Comparison of ENCODE assay signal across 10 cellular contexts in the genomic region with DNA sequence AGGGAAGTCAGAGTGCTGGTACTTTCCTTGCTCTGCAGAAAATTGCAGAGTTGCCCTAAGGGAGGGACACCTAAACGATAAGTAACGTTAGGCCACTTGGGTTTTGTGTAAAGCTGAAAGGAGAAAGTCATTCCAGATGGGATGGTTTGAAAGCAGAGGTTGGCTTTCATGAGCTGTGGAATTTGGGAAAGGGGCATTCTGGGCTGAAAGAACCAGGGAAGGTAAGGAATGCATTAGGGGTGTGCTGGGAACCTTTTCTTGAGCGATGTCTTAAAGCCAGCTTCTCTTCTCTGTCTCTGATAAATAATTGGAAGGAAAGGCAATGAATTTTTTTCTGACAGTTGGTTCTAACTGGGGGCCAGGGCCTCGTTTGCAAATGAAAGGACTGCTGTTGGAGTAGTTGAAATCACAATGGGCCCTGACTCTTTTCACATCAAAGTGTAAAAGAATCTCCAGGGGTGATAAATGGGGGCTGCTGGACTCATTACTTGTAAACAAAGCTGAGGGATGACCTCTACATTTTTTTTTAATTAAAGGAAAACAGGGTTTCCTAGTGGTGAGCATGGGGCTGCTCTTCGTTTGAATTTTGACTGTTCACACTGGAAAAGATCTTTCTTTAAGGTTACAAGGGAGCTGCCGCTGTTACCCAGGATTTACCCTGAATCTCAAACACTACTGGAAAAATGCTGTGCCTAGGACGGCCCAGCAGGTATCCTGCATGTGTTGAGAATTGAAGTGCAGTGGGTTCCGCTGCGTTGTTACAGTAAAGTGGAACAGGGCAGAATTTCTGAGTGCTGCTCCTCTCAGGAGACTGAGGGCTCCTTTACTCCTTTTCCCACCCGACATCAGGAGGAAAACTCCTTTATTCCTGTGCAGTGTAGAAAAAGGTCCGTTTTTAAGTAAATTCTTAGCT. TPM values are rescaled to one million over a fixed set of nuclear protein-coding genes. Genes with fewer than 3 reads are reported as not detected.
DNase-seq lines count a peak whose midpoint lies in the region; ATAC-seq and TF ChIP-seq lines count a peak whose summit lies in the region.
"Had no signal": no experiment of that assay in that cellular context is flagged by ENCODE, and none has a peak within 500 bp of the region (broad histone marks: within the 10 kb centered on the region; RNA-seq: fewer than 3 reads in every experiment).

No MANE protein-coding gene starts in this region.

- DNase-seq in NCI-H510A treated with DMSO at 0.1 percent for 48 hours (lab: John Stamatoyannopoulos, UW) (peak; percentile 44), NCI-H510A (lab: John Stamatoyannopoulos, UW) (no peak), T-helper 17 cell (no peak), iPS DF 6.9 (ENCODE audit: low read depth, low spot score) (peak; percentile 89), PC-3 (no peak)
- no peak for DNase-seq in central memory CD4-positive, alpha-beta T cell
- no peak for DNase-seq in effector memory CD4-positive, alpha-beta T cell
- DNase-seq: GDM1, NCI-H2029 had no signal

- H3K9me3 ChIP-seq in T-helper 17 cell (ENCODE audit: control insufficient read depth, low read length, poor library complexity, severe bottlenecking) = no peaks in the 10 kb centered on the region
- no peaks in the 10 kb centered on the region for H3K9me3 ChIP-seq in iPS DF 6.9 (ENCODE audit: control insufficient read depth, insufficient read depth, low read length)
- H3K9me3 ChIP-seq in thymus (ENCODE audit: control insufficient read depth) = no peaks in the 10 kb centered on the region
- H3K9me3 ChIP-seq in PC-3 (ENCODE audit: low read length) = no peaks in the 10 kb centered on the region
- no peaks in the 10 kb centered on the region for H3K9me3 ChIP-seq in effector memory CD4-positive, alpha-beta T cell (ENCODE audit: control insufficient read depth, low read length)

- no peaks in the 10 kb centered on the region for H4K20me1 ChIP-seq in PC-3 (ENCODE audit: low read length)

- H3K9ac ChIP-seq in PC-3 (ENCODE audit: low read length) = no peak overlapping the region

- H3K79me2 ChIP-seq in PC-3 (ENCODE audit: low read length) = no peaks in the 10 kb centered on the region

- H3K27ac ChIP-seq in iPS DF 6.9 (ENCODE audit: low read length) (peak overlapping the region; percentile 95), thymus (ENCODE audit: low read depth) (peak overlapping the region; percentile 8), PC-3 (ENCODE audit: low read length) (no peak overlapping the region)
- H3K27ac ChIP-seq in effector memory CD4-positive, alpha-beta T cell (ENCODE audit: insufficient read depth, low read length, poor library complexity, severe bottlenecking) = no peak overlapping the region

- no peaks in the 10 kb centered on the region for H3K27me3 Mint-ChIP-seq in T-helper 17 cell

- H3K36me3 ChIP-seq in iPS DF 6.9 (ENCODE audit: control insufficient read depth, insufficient read depth, low read length) (no peaks in the 10 kb centered on the region), thymus (ENCODE audit: control insufficient read depth, insufficient read depth) (no peaks in the 10 kb centered on the region), PC-3 (ENCODE audit: low read depth, low read length) (no peaks in the 10 kb centered on the region)
- peaks cover 5% of the 10 kb centered on the region for H3K36me3 ChIP-seq in effector memory CD4-positive, alpha-beta T cell (ENCODE audit: control insufficient read depth, insufficient read depth, low read length)

- peaks cover 10% of the 10 kb centered on the region for H3K4me1 ChIP-seq in iPS DF 6.9 (ENCODE audit: control insufficient read depth, insufficient read depth, low read length)
- peaks cover 20% of the 10 kb centered on the region for H3K4me1 ChIP-seq in thymus (ENCODE audit: control insufficient read depth, insufficient read depth, low read length)
- peaks cover 21% of the 10 kb centered on the region for H3K4me1 ChIP-seq in PC-3 (ENCODE audit: insufficient read depth, low read length)
- no peaks in the 10 kb centered on the region for H3K4me1 ChIP-seq in effector memory CD4-positive, alpha-beta T cell (ENCODE audit: control insufficient read depth, insufficient read depth, low read length, poor library complexity, severe bottlenecking)

- H3K27me3 ChIP-seq in iPS DF 6.9 (ENCODE audit: control insufficient read depth, insufficient read depth, low read length) (no peaks in the 10 kb centered on the region), thymus (ENCODE audit: control insufficient read depth, insufficient read depth) (no peaks in the 10 kb centered on the region), PC-3 (ENCODE audit: low read length) (no peaks in the 10 kb centered on the region)
- H3K27me3 ChIP-seq in effector memory CD4-positive, alpha-beta T cell (replicated peaks; ENCODE audit: control insufficient read depth, insufficient read depth, low read length, poor library complexity, severe bottlenecking) = no peaks in the 10 kb centered on the region

- no TSS peak for BruUV-seq in PC-3 (replicated peaks; lab: Mats Ljungman, UMichigan)

- no peak overlapping the region for H3K4me3 ChIP-seq in iPS DF 6.9 (ENCODE audit: low read length)
- H3K4me3 ChIP-seq in thymus (ENCODE audit: low read length) = no peak overlapping the region
- H3K4me3 ChIP-seq in PC-3 (ENCODE audit: low read length) = no peak overlapping the region
- H3K4me3 ChIP-seq in effector memory CD4-positive, alpha-beta T cell (ENCODE audit: insufficient read depth, low read depth, low read length, poor library complexity, severe bottlenecking) = no peak overlapping the region

- no peak for TF ChIP-seq CTCF in PC-3 (conservative IDR thresholded peaks at IDR 0.05; ENCODE audit: low read depth, low read length)

- H3K27ac Mint-ChIP-seq in T-helper 17 cell = peak overlapping the region; percentile 1

- no peak overlapping the region for H3K4me3 Mint-ChIP-seq in T-helper 17 cell

- CTCF ChIA-PET in PC-3 (lab: Charles Lee) = no interaction called here

- ATAC-seq in T-helper 17 cell (no peak), PC-3 (no peak)

- peaks cover 31% of the 10 kb centered on the region for H3K4me1 Mint-ChIP-seq in T-helper 17 cell

- peaks cover 8% of the 10 kb centered on the region for H3F3A ChIP-seq in PC-3 (ENCODE audit: low read length, unreplicated experiment)

- no peak overlapping the region for H2AFZ ChIP-seq in PC-3 (ENCODE audit: low read length)

- no peak overlapping the region for H3K4me2 ChIP-seq in PC-3 (ENCODE audit: low read length)

- intact Hi-C loops in PC-3 (cut with micrococcal nuclease) = no loop called here

- WGBS in iPS DF 6.9 (ENCODE audit: insufficient coverage, insufficient read length) = no CpG with 5 or more reads among the region's 11 CpGs
- 66% methylated on average over 11 of the region's 11 CpGs for WGBS in thymus

- peaks cover 5% of the 10 kb centered on the region for H3K36me3 Mint-ChIP-seq in T-helper 17 cell (ENCODE audit: low read depth)

- no peaks in the 10 kb centered on the region for H3K9me2 ChIP-seq in PC-3 (replicated peaks; ENCODE audit: low read length)

- POLR2A ChIA-PET in PC-3 (lab: Charles Lee; ENCODE audit: unreplicated experiment) = interaction anchor here (0.6 kb wide), 2 partner anchors 37 to 540 kb away, joined by 3 to 5 read pairs; no protein-coding TSS in a partner anchor

RNA-seq across cellular contexts. Expression of a gene that starts 25.0 kb away (rescaled TPM):
- total RNA-seq in T-helper 17 cell = 100 to 1,000 TPM; 105 to 121 TPM
- 12.3 TPM for polyA plus RNA-seq in thymus
- total RNA-seq in PC-3 (2014; rRNA removed) = 8.1 and 9.4 TPM in 2 replicates

Comparison
In these comparisons a context has a peak if more than half of its experiments do, and no peak if none do; other contexts are left out.
1. DNase-seq: peak in NCI-H510A treated with DMSO at 0.1 percent for 48 hours (single experiment) and iPS DF 6.9 (single experiment); none in NCI-H510A (single experiment), T-helper 17 cell (0 of 3), PC-3 (single experiment), central memory CD4-positive, alpha-beta T cell (single experiment) and effector memory CD4-positive, alpha-beta T cell (0 of 3).
2. H3K27ac ChIP-seq: peak in iPS DF 6.9 (single experiment) and thymus (single experiment); none in PC-3 (single experiment) and effector memory CD4-positive, alpha-beta T cell (single experiment).
3. RNA of a gene that starts 25.0 kb away (total RNA-seq): 105 to 121 TPM in T-helper 17 cell; 8.1 to 9.4 TPM in PC-3; every median in the first group is over 10 times any median in the second.